8 cellular contexts compared by ENCODE assay signal in genomic region chr4:108492816-108493595, GRCh38.
DNase-seq lines count a peak whose midpoint lies in the region; TF ChIP-seq lines count a peak whose summit lies in the region.

No MANE protein-coding gene starts in this region.

- no peaks in the 10 kb centered on the region for H3K4me1 ChIP-seq in HAP-1

- peaks cover 4% of the 10 kb centered on the region for H3K9me3 ChIP-seq in HAP-1

- DNase-seq in HAP-1 (ENCODE audit: low spot score in 2 of 2) (peak; percentile 45 to 77), iPS DF 19.7 (ENCODE audit: low read depth, low spot score) (peak; percentile 33), dedifferentiated amniotic fluid mesenchymal stem cell (ENCODE audit: extremely low spot score) (no peak), NCI-H748 treated with DMSO at 0.1 percent for 48 hours (lab: John Stamatoyannopoulos, UW) (no peak), NCI-H1930 (lab: John Stamatoyannopoulos, UW) (no peak), caudate nucleus (lab: John Stamatoyannopoulos, UW) (no peak)
- peak; percentile 24 for DNase-seq in activated CD4-positive, alpha-beta T cell treated with anti-CD3 and anti-CD28 coated beads, Interleukin-2, amount 50 U/mL, for 1 hour

- H3K36me3 ChIP-seq in HAP-1 (replicated peaks) = no peaks in the 10 kb centered on the region

- in situ Hi-C loops in HAP-1 (cut with MboI; ENCODE audit: low sequenced_read_pairs) = no loop called here

- peak; percentile 75 for TF ChIP-seq CTCF in C4-2B (conservative IDR thresholded peaks at IDR 0.05)

- H3K27me3 ChIP-seq in HAP-1 (ENCODE audit: low read depth) = 0 out of 2 replicates have a peak, but pooled peaks cover 1% of the 10 kb centered on the region

- no peak overlapping the region for H3K4me3 ChIP-seq in HAP-1

- H3K27ac ChIP-seq in C4-2B (no peak overlapping the region), caudate nucleus (ENCODE audit: low read depth, low read length) (no peak overlapping the region)

Comparison
In these comparisons a context has a peak if more than half of its experiments do, and no peak if none do; other contexts are left out.
1. DNase-seq: peak in HAP-1 (2 of 2), activated CD4-positive, alpha-beta T cell treated with anti-CD3 and anti-CD28 coated beads, Interleukin-2, amount 50 U/mL, for 1 hour (single experiment) and iPS DF 19.7 (single experiment); none in dedifferentiated amniotic fluid mesenchymal stem cell (single experiment), NCI-H748 treated with DMSO at 0.1 percent for 48 hours (single experiment), NCI-H1930 (0 of 2) and caudate nucleus (0 of 61).